In the genomic region with DNA sequence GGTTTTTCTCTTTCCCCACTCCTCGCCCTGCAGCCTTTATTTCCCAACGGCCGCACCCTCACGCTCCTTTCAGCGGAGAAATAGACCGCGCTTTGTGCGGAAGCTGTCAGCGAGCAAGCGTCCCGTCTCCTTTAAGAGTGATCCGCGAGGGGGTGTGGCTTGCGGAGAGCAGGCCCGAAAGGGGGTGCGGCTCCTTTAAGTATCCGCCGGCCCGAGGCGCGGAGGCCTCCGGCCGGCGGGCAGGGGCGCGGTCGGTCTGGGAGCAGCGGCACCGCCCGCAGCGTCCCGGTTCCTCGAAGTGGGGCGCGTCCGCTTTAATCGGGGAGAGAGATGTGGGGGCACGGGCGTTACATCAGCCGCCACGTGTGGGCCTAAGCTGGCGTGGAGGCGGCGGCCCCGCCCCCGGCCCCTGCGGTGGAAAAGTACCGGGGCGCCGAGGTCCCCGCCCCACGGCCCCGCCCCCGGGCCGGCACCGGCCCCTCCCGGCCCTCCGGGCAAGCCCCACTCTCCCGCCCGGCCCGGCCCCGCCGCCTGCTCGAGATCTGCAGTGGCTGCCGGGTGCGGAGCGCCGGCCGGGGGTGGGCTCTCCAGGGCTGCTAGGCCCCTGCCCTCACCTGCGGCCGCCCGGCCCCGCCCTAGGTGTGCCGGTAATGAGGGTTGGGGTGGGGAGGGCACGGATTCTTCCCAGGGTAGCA, we compare ENCODE assay signal across 2 cellular contexts.
TF ChIP-seq lines count a peak whose summit lies in the region.

No MANE protein-coding gene starts in this region.

TF ChIP-seq in HEK293, 187 proteins besides CTCF, POLR2A, EP300 and RAD21 (continued from another document and continues in another):
- TF ChIP-seq, protein P1, sequence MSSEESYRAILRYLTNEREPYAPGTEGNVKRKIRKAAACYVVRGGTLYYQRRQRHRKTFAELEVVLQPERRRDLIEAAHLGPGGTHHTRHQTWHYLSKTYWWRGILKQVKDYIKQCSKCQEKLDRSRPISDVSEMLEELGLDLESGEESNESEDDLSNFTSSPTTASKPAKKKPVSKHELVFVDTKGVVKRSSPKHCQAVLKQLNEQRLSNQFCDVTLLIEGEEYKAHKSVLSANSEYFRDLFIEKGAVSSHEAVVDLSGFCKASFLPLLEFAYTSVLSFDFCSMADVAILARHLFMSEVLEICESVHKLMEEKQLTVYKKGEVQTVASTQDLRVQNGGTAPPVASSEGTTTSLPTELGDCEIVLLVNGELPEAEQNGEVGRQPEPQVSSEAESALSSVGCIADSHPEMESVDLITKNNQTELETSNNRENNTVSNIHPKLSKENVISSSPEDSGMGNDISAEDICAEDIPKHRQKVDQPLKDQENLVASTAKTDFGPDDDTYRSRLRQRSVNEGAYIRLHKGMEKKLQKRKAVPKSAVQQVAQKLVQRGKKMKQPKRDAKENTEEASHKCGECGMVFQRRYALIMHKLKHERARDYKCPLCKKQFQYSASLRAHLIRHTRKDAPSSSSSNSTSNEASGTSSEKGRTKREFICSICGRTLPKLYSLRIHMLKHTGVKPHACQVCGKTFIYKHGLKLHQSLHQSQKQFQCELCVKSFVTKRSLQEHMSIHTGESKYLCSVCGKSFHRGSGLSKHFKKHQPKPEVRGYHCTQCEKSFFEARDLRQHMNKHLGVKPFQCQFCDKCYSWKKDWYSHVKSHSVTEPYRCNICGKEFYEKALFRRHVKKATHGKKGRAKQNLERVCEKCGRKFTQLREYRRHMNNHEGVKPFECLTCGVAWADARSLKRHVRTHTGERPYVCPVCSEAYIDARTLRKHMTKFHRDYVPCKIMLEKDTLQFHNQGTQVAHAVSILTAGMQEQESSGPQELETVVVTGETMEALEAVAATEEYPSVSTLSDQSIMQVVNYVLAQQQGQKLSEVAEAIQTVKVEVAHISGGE (tag by site-specific recombination; conservative IDR thresholded peaks at IDR 0.05; ENCODE audit: low read depth) = peak; percentile 61
- TF ChIP-seq SP7 (tag by site-specific recombination; IDR thresholded peaks at IDR 0.05) = peak; percentile 7; the same call in 1 of the 2 replicates
- TF ChIP-seq, protein P2, sequence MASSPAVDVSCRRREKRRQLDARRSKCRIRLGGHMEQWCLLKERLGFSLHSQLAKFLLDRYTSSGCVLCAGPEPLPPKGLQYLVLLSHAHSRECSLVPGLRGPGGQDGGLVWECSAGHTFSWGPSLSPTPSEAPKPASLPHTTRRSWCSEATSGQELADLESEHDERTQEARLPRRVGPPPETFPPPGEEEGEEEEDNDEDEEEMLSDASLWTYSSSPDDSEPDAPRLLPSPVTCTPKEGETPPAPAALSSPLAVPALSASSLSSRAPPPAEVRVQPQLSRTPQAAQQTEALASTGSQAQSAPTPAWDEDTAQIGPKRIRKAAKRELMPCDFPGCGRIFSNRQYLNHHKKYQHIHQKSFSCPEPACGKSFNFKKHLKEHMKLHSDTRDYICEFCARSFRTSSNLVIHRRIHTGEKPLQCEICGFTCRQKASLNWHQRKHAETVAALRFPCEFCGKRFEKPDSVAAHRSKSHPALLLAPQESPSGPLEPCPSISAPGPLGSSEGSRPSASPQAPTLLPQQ (tag by site-specific recombination; IDR thresholded peaks at IDR 0.05) = peak; percentile 90
- peak; percentile 87 for TF ChIP-seq ZNF660 (tag by site-specific recombination; IDR thresholded peaks at IDR 0.05)
- TF ChIP-seq, protein P3, sequence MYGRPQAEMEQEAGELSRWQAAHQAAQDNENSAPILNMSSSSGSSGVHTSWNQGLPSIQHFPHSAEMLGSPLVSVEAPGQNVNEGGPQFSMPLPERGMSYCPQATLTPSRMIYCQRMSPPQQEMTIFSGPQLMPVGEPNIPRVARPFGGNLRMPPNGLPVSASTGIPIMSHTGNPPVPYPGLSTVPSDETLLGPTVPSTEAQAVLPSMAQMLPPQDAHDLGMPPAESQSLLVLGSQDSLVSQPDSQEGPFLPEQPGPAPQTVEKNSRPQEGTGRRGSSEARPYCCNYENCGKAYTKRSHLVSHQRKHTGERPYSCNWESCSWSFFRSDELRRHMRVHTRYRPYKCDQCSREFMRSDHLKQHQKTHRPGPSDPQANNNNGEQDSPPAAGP (tag by site-specific recombination; IDR thresholded peaks at IDR 0.05) = 0 out of 2 replicates have a peak, but pooled peaks have one; percentile 43
- TF ChIP-seq ZNF530 (tag by site-specific recombination; IDR thresholded peaks at IDR 0.05; ENCODE audit: low read depth) = no peak
- TF ChIP-seq GLIS1 (tag by site-specific recombination; IDR thresholded peaks at IDR 0.05) = peak; percentile 61
- peak; percentile 68 for TF ChIP-seq EGR2 (tag by site-specific recombination; IDR thresholded peaks at IDR 0.05; ENCODE audit: low read depth)
- TF ChIP-seq ZNF610 (tag by site-specific recombination; IDR thresholded peaks at IDR 0.05; ENCODE audit: borderline replicate concordance) = 0 out of 2 replicates have a peak, but pooled peaks have one; percentile 30
- TF ChIP-seq OSR2 (tag by site-specific recombination; IDR thresholded peaks at IDR 0.05) = 0 out of 2 replicates have a peak, but pooled peaks have one; percentile 25
- TF ChIP-seq ZSCAN30 (tag by site-specific recombination; IDR thresholded peaks at IDR 0.05) = peak; percentile 23
- TF ChIP-seq SALL2 (tag by site-specific recombination; IDR thresholded peaks at IDR 0.05; ENCODE audit: borderline replicate concordance) = no peak
- no peak for TF ChIP-seq ZNF548 (tag by site-specific recombination; IDR thresholded peaks at IDR 0.05)
- no peak for TF ChIP-seq ZNF747 (tag by site-specific recombination; IDR thresholded peaks at IDR 0.05)
- TF ChIP-seq ZNF791 (tag by site-specific recombination; IDR thresholded peaks at IDR 0.05) = no peak
- TF ChIP-seq, protein P4, sequence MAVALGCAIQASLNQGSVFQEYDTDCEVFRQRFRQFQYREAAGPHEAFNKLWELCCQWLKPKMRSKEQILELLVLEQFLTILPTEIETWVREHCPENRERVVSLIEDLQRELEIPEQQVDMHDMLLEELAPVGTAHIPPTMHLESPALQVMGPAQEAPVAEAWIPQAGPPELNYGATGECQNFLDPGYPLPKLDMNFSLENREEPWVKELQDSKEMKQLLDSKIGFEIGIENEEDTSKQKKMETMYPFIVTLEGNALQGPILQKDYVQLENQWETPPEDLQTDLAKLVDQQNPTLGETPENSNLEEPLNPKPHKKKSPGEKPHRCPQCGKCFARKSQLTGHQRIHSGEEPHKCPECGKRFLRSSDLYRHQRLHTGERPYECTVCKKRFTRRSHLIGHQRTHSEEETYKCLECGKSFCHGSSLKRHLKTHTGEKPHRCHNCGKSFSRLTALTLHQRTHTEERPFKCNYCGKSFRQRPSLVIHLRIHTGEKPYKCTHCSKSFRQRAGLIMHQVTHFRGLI (tag by site-specific recombination; IDR thresholded peaks at IDR 0.05) = 0 out of 2 replicates have a peak, but pooled peaks have one; percentile 33
- TF ChIP-seq, protein P5, sequence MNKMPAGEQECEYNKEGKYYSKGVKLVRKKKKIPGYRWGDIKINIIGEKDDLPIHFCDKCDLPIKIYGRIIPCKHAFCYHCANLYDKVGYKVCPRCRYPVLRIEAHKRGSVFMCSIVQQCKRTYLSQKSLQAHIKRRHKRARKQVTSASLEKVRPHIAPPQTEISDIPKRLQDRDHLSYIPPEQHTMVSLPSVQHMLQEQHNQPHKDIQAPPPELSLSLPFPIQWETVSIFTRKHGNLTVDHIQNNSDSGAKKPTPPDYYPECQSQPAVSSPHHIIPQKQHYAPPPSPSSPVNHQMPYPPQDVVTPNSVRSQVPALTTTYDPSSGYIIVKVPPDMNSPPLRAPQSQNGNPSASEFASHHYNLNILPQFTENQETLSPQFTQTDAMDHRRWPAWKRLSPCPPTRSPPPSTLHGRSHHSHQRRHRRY (tag by site-specific recombination; IDR thresholded peaks at IDR 0.05) = no peak
- peak; percentile 58; the same call in 1 of the 2 replicates for TF ChIP-seq HOXD13 (CRISPR knock-in tag; IDR thresholded peaks at IDR 0.05; ENCODE audit: borderline replicate concordance)

TF ChIP-seq in SK-N-SH, 30 proteins besides CTCF, POLR2A, EP300 and RAD21 (continued from another document and continues in another):
- TF ChIP-seq TCF12 (IDR thresholded peaks at IDR 0.05) (peak; percentile 14; the same call in 1 of the 2 replicates), FOXM1 (IDR thresholded peaks at IDR 0.05; ENCODE audit: low read depth) (no peak), FOSL2 (IDR thresholded peaks at IDR 0.05; ENCODE audit: borderline replicate concordance, low read depth) (no peak), CHD2 (IDR thresholded peaks at IDR 0.05; ENCODE audit: low read length, partially characterized antibody) (peak; percentile 68), MEF2A (IDR thresholded peaks at IDR 0.05; ENCODE audit: borderline replicate concordance, low read depth) (no peak), RFX5 (IDR thresholded peaks at IDR 0.05; ENCODE audit: low read length) (no peak), EZH2phosphoT487 (IDR thresholded peaks at IDR 0.05; ENCODE audit: borderline replicate concordance, low read depth) (no peak), SIN3A (IDR thresholded peaks at IDR 0.05; ENCODE audit: borderline replicate concordance, low read depth, low read length) (peak; percentile 80; the same call in 1 of the 2 replicates), FOXJ3 (CRISPR knock-in tag; IDR thresholded peaks at IDR 0.05) (no peak), GABPA (IDR thresholded peaks at IDR 0.05; ENCODE audit: low read depth) (peak; percentile 31; the same call in 1 of the 2 replicates), YY1 (IDR thresholded peaks at IDR 0.05; ENCODE audit: low read depth) (no peak), SMC3 (IDR thresholded peaks at IDR 0.05; ENCODE audit: low read depth, low read length) (no peak), GATA2 (CRISPR knock-in tag; IDR thresholded peaks at IDR 0.05) (no peak), NFIC (IDR thresholded peaks at IDR 0.05; ENCODE audit: borderline replicate concordance) (no peak), TAF1 (IDR thresholded peaks at IDR 0.05; ENCODE audit: borderline replicate concordance, low read depth, low read length) (no peak), ELF1 (IDR thresholded peaks at IDR 0.05) (peak; percentile 43; the same call in 1 of the 2 replicates), NRF1 (IDR thresholded peaks at IDR 0.05; ENCODE audit: low read depth, low read length) (no peak), TEAD4 (IDR thresholded peaks at IDR 0.05; ENCODE audit: borderline replicate concordance, insufficient read depth) (no peak), RXRA (IDR thresholded peaks at IDR 0.05; ENCODE audit: borderline replicate concordance, low read depth) (no peak), POLR2AphosphoS5 (IDR thresholded peaks at IDR 0.05; ENCODE audit: low read depth, low read length) (peak; percentile 26), JUND (IDR thresholded peaks at IDR 0.05) (no peak)
- TF ChIP-seq, protein P6, sequence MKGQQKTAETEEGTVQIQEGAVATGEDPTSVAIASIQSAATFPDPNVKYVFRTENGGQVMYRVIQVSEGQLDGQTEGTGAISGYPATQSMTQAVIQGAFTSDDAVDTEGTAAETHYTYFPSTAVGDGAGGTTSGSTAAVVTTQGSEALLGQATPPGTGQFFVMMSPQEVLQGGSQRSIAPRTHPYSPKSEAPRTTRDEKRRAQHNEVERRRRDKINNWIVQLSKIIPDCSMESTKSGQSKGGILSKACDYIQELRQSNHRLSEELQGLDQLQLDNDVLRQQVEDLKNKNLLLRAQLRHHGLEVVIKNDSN (IDR thresholded peaks at IDR 0.05; ENCODE audit: borderline replicate concordance, low read depth) = no peak
- TF ChIP-seq, protein P7, sequence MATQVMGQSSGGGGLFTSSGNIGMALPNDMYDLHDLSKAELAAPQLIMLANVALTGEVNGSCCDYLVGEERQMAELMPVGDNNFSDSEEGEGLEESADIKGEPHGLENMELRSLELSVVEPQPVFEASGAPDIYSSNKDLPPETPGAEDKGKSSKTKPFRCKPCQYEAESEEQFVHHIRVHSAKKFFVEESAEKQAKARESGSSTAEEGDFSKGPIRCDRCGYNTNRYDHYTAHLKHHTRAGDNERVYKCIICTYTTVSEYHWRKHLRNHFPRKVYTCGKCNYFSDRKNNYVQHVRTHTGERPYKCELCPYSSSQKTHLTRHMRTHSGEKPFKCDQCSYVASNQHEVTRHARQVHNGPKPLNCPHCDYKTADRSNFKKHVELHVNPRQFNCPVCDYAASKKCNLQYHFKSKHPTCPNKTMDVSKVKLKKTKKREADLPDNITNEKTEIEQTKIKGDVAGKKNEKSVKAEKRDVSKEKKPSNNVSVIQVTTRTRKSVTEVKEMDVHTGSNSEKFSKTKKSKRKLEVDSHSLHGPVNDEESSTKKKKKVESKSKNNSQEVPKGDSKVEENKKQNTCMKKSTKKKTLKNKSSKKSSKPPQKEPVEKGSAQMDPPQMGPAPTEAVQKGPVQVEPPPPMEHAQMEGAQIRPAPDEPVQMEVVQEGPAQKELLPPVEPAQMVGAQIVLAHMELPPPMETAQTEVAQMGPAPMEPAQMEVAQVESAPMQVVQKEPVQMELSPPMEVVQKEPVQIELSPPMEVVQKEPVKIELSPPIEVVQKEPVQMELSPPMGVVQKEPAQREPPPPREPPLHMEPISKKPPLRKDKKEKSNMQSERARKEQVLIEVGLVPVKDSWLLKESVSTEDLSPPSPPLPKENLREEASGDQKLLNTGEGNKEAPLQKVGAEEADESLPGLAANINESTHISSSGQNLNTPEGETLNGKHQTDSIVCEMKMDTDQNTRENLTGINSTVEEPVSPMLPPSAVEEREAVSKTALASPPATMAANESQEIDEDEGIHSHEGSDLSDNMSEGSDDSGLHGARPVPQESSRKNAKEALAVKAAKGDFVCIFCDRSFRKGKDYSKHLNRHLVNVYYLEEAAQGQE (IDR thresholded peaks at IDR 0.05; ENCODE audit: low read depth, low read length) = no peak
- TF ChIP-seq, protein P8, sequence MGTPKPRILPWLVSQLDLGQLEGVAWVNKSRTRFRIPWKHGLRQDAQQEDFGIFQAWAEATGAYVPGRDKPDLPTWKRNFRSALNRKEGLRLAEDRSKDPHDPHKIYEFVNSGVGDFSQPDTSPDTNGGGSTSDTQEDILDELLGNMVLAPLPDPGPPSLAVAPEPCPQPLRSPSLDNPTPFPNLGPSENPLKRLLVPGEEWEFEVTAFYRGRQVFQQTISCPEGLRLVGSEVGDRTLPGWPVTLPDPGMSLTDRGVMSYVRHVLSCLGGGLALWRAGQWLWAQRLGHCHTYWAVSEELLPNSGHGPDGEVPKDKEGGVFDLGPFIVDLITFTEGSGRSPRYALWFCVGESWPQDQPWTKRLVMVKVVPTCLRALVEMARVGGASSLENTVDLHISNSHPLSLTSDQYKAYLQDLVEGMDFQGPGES (IDR thresholded peaks at IDR 0.05; ENCODE audit: low read depth, low read length) = no peak
- TF ChIP-seq, protein P9, sequence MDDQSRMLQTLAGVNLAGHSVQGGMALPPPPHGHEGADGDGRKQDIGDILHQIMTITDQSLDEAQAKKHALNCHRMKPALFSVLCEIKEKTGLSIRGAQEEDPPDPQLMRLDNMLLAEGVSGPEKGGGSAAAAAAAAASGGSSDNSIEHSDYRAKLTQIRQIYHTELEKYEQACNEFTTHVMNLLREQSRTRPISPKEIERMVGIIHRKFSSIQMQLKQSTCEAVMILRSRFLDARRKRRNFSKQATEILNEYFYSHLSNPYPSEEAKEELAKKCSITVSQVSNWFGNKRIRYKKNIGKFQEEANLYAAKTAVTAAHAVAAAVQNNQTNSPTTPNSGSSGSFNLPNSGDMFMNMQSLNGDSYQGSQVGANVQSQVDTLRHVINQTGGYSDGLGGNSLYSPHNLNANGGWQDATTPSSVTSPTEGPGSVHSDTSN (IDR thresholded peaks at IDR 0.05) = peak; percentile 45
- TF ChIP-seq, protein P10, sequence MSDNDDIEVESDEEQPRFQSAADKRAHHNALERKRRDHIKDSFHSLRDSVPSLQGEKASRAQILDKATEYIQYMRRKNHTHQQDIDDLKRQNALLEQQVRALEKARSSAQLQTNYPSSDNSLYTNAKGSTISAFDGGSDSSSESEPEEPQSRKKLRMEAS (IDR thresholded peaks at IDR 0.05; ENCODE audit: low read depth) = peak; percentile 95
